Comparison of ENCODE assay signal across 19 cellular contexts in genomic region chr5:112586596-112587062, GRCh38.
DNase-seq lines count a peak whose midpoint lies in the region; ATAC-seq, FAIRE-seq and TF ChIP-seq lines count a peak whose summit lies in the region.
"Had no signal": no experiment of that assay in that cellular context is flagged by ENCODE, and none has a peak within 500 bp of the region (broad histone marks: within the 10 kb centered on the region; RNA-seq: fewer than 3 reads in every experiment).

No MANE protein-coding gene starts in this region.

- H3K36me3 ChIP-seq in Karpas-422 (ENCODE audit: insufficient read depth, low read length): no peaks in the 10 kb centered on the region

- no peak for FAIRE-seq in frontal cortex (lab: Jason Lieb, UNC)
- FAIRE-seq: bronchial epithelial cell had no signal

- H3K4me3 ChIP-seq in Karpas-422 (ENCODE audit: low read length): peak overlapping the region; percentile 21; the same call in 1 of the 2 replicates

- H3K4me1 ChIP-seq in Karpas-422 (ENCODE audit: low read length): peaks cover 40% of the 10 kb centered on the region

- peak overlapping the region; percentile 22 for H3K27ac ChIP-seq in Karpas-422 (ENCODE audit: low read length)
- H3K27ac ChIP-seq: epithelial cell of prostate had no signal

- no peaks in the 10 kb centered on the region for H3K79me2 ChIP-seq in Karpas-422 (ENCODE audit: low read length)

- DNase-seq in CMK (ENCODE audit: low read depth) (peak; percentile 43), Karpas-422 (peak; percentile 92), erythroblast (lab: John Stamatoyannopoulos, UW) (peak; percentile 34 to 72), globus pallidus (ENCODE audit: low spot score) (no peak), frontal cortex (ENCODE audit: low spot score in 2 of 2) (no peak), NCI-H1105 (lab: John Stamatoyannopoulos, UW) (no peak)
- DNase-seq: activated CD4-positive, CD25-positive, alpha-beta regulatory T cell treated with anti-CD3 and anti-CD28 coated beads, Interleukin-2, amount 50 U/mL, for 72 hours; CD4-positive, CD25-positive, alpha-beta regulatory T cell; DMS79 treated with DMSO at 0.1 percent for 48 hours; foreskin melanocyte; IMR-90; left ventricle myocardium superior; NCI-H2029 treated with DMSO at 0.1 percent for 48 hours; NCI-H510A; stimulated activated naive CD4-positive, alpha-beta T cell had no signal

- H2AFZ ChIP-seq in Karpas-422 (ENCODE audit: low read length): peak overlapping the region; percentile 56; the same call in 1 of the 2 replicates

- no peaks in the 10 kb centered on the region for H4K20me1 ChIP-seq in Karpas-422 (ENCODE audit: insufficient read depth, low read depth, low read length)

- no peak for TF ChIP-seq POLR2A in erythroblast (IDR thresholded peaks at IDR 0.05; ENCODE audit: low read length)

- no peaks in the 10 kb centered on the region for H3K9me2 ChIP-seq in Karpas-422 (replicated peaks; ENCODE audit: insufficient read depth, low read length)

- no peaks in the 10 kb centered on the region for H3K9me3 ChIP-seq in Karpas-422 (ENCODE audit: low read length)

- H3K9ac ChIP-seq in Karpas-422 (ENCODE audit: low read length): peak overlapping the region; percentile 44

- H3K27me3 ChIP-seq in Karpas-422 (ENCODE audit: low read length): no peaks in the 10 kb centered on the region

- ATAC-seq in GM19438 (IDR thresholded peaks at IDR 0.05; ENCODE audit: low read depth, unreplicated experiment) (peak; percentile 87), HG03460 (IDR thresholded peaks at IDR 0.05; ENCODE audit: unreplicated experiment) (no peak)
- ATAC-seq: left ventricle myocardium superior had no signal

- H3K4me2 ChIP-seq in Karpas-422 (ENCODE audit: low read depth, low read length, poor library complexity, severe bottlenecking): peak overlapping the region; percentile 59

Comparison
In these comparisons a context has a peak if more than half of its experiments do, and no peak if none do; other contexts are left out.
1. DNase-seq: peak in CMK (single experiment), Karpas-422 (single experiment) and erythroblast (2 of 2); none in globus pallidus (single experiment), frontal cortex (0 of 2) and NCI-H1105 (single experiment).